8 cellular contexts compared by ENCODE assay signal in genomic region chr10:86585037-86585725, GRCh38.
DNase-seq lines count a peak whose midpoint lies in the region; ATAC-seq and TF ChIP-seq lines count a peak whose summit lies in the region.

No MANE protein-coding gene starts in this region.

- H3K4me1 ChIP-seq in HAP-1 (no peaks in the 10 kb centered on the region), MM.1S (ENCODE audit: low read length) (no peaks in the 10 kb centered on the region), cardiac muscle cell (ENCODE audit: low read depth) (no peaks in the 10 kb centered on the region), uterus (no peaks in the 10 kb centered on the region)

- H3K4me3 Mint-ChIP-seq in activated naive CD8-positive, alpha-beta T cell treated with anti-CD3 and anti-CD28 coated beads for 36 hours = no peak overlapping the region

- H3K27ac ChIP-seq in MM.1S (ENCODE audit: low read length) (no peak overlapping the region), cardiac muscle cell (no peak overlapping the region), uterus (peak overlapping the region in 1 of 2 donors; percentile 47)

- no peaks in the 10 kb centered on the region for H3K27me3 Mint-ChIP-seq in activated naive CD8-positive, alpha-beta T cell treated with anti-CD3 and anti-CD28 coated beads for 36 hours

- in situ Hi-C loops in HAP-1 (cut with MboI; ENCODE audit: low sequenced_read_pairs) = loop anchor here (5.0 kb wide), 1 partner anchor 183 kb away; no protein-coding TSS in a partner anchor

- H3K9me3 ChIP-seq in HAP-1 (0 out of 2 replicates have a peak, but pooled peaks cover 2% of the 10 kb centered on the region), MM.1S (replicated peaks; ENCODE audit: insufficient read depth, low read length) (no peaks in the 10 kb centered on the region), cardiac muscle cell (ENCODE audit: low read depth) (no peaks in the 10 kb centered on the region), uterus (no peaks in the 10 kb centered on the region)

- H3K27ac Mint-ChIP-seq in activated naive CD8-positive, alpha-beta T cell treated with anti-CD3 and anti-CD28 coated beads for 36 hours = no peak overlapping the region

- intact Hi-C loops in uterus (cut with DNase I; ENCODE audit: low total_unique reads) = no loop called here

- TF ChIP-seq POLR2A in uterus (IDR thresholded peaks at IDR 0.05) = no peak

- no peaks in the 10 kb centered on the region for H3F3A ChIP-seq in MM.1S (ENCODE audit: insufficient read depth, low read length)

- H3K9me2 ChIP-seq in MM.1S (replicated peaks; ENCODE audit: insufficient read depth, low read length) = no peaks in the 10 kb centered on the region

- TF ChIP-seq CTCF in GM12865 (IDR thresholded peaks at IDR 0.05; ENCODE audit: insufficient read depth, low read depth, low read length, missing control alignments) (peak; percentile 91), MM.1S (IDR thresholded peaks at IDR 0.05; ENCODE audit: low read length) (peak; percentile 95), cardiac muscle cell (IDR thresholded peaks at IDR 0.05; ENCODE audit: low read depth, low read length) (peak; percentile 95), uterus (IDR thresholded peaks at IDR 0.05) (peak; percentile 87 to 92 (median 89))

- H3K27me3 ChIP-seq in HAP-1 (ENCODE audit: low read depth) = no peaks in the 10 kb centered on the region
- no peaks in the 10 kb centered on the region for H3K27me3 ChIP-seq in MM.1S (replicated peaks; ENCODE audit: insufficient read depth, low read length)
- no peaks in the 10 kb centered on the region for H3K27me3 ChIP-seq in cardiac muscle cell
- no peaks in the 10 kb centered on the region for H3K27me3 ChIP-seq in uterus

- H3K36me3 ChIP-seq in HAP-1 (replicated peaks) (no peaks in the 10 kb centered on the region), MM.1S (replicated peaks; ENCODE audit: insufficient read depth, low read length) (no peaks in the 10 kb centered on the region), cardiac muscle cell (no peaks in the 10 kb centered on the region), uterus (no peaks in the 10 kb centered on the region)

- peaks cover 2% of the 10 kb centered on the region for H3K4me1 Mint-ChIP-seq in activated naive CD8-positive, alpha-beta T cell treated with anti-CD3 and anti-CD28 coated beads for 36 hours

- no peak overlapping the region for H3K4me3 ChIP-seq in GM12865 (ENCODE audit: low read depth, low read length)
- H3K4me3 ChIP-seq in HAP-1 = no peak overlapping the region
- H3K4me3 ChIP-seq in MM.1S (ENCODE audit: low read length) = no peak overlapping the region
- H3K4me3 ChIP-seq in cardiac muscle cell = no peak overlapping the region
- no peak overlapping the region for H3K4me3 ChIP-seq in uterus

- H3K79me2 ChIP-seq in MM.1S (ENCODE audit: low read length) = no peaks in the 10 kb centered on the region

- no peaks in the 10 kb centered on the region for H3K9me3 Mint-ChIP-seq in activated naive CD8-positive, alpha-beta T cell treated with anti-CD3 and anti-CD28 coated beads for 36 hours

- DNase-seq in GM12865 (ENCODE audit: low read depth) (peak; percentile 76), HAP-1 (ENCODE audit: low spot score in 2 of 2) (peak; percentile 52 to 82), MM.1S (peak; percentile 71), cardiac muscle cell (ENCODE audit: low read depth in 1 of 2, low spot score in 1 of 2) (peak; percentile 70 to 82), pulmonary artery endothelial cell (ENCODE audit: low read depth, low spot score) (peak; percentile 7), uterus (peak; percentile 54 to 62)
- DNase-seq in activated naive CD8-positive, alpha-beta T cell treated with anti-CD3 and anti-CD28 coated beads for 36 hours = peak; percentile 74

- peak overlapping the region; percentile 17; the same call in 1 of the 2 replicates for H3K4me2 ChIP-seq in MM.1S (ENCODE audit: low read depth, low read length)

- H3K36me3 Mint-ChIP-seq in activated naive CD8-positive, alpha-beta T cell treated with anti-CD3 and anti-CD28 coated beads for 36 hours = no peaks in the 10 kb centered on the region

- no peaks in the 10 kb centered on the region for H4K20me1 ChIP-seq in MM.1S (ENCODE audit: insufficient read depth, low read length)

- H2AFZ ChIP-seq in MM.1S (ENCODE audit: low read length) = peak overlapping the region; percentile 58

- no peak overlapping the region for H3K9ac ChIP-seq in MM.1S (ENCODE audit: low read length)

- ATAC-seq in SK-N-SH treated with all-trans-retinoic acid at 6 μM for 48 hours = peak; percentile 99

TF ChIP-seq in SK-N-SH treated with all-trans-retinoic acid at 6 μM for 48 hours, 23 proteins besides CTCF, POLR2A, EP300 and RAD21:
- TF ChIP-seq SNAI2 (CRISPR knock-in tag; IDR thresholded peaks at IDR 0.05) (no peak), GLIS3 (CRISPR knock-in tag; IDR thresholded peaks at IDR 0.05) (no peak)
- TF ChIP-seq, protein P1, sequence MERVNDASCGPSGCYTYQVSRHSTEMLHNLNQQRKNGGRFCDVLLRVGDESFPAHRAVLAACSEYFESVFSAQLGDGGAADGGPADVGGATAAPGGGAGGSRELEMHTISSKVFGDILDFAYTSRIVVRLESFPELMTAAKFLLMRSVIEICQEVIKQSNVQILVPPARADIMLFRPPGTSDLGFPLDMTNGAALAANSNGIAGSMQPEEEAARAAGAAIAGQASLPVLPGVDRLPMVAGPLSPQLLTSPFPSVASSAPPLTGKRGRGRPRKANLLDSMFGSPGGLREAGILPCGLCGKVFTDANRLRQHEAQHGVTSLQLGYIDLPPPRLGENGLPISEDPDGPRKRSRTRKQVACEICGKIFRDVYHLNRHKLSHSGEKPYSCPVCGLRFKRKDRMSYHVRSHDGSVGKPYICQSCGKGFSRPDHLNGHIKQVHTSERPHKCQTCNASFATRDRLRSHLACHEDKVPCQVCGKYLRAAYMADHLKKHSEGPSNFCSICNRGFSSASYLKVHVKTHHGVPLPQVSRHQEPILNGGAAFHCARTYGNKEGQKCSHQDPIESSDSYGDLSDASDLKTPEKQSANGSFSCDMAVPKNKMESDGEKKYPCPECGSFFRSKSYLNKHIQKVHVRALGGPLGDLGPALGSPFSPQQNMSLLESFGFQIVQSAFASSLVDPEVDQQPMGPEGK (CRISPR knock-in tag; IDR thresholded peaks at IDR 0.05; ENCODE audit: borderline replicate concordance) = peak; percentile 90; the same call in 1 of the 2 replicates

Comparison
In these comparisons a context has a peak if more than half of its experiments do, and no peak if none do; other contexts are left out.
1. DNase-seq: peak in every context shown above with its lines; median percentile 76 in GM12865; 76 in cardiac muscle cell; 74 in activated naive CD8-positive, alpha-beta T cell treated with anti-CD3 and anti-CD28 coated beads for 36 hours; 71 in MM.1S; 67 in HAP-1; 58 in uterus; 7 in pulmonary artery endothelial cell.